ENCODE assay signal across 32 cellular contexts in genomic region chr2:205408690-205409089, GRCh38.
DNase-seq lines count a peak whose midpoint lies in the region; ATAC-seq and TF ChIP-seq lines count a peak whose summit lies in the region.
"Had no signal": no experiment of that assay in that cellular context is flagged by ENCODE, and none has a peak within 500 bp of the region (broad histone marks: within the 10 kb centered on the region; RNA-seq: fewer than 3 reads in every experiment).

No MANE protein-coding gene starts in this region.

- peaks cover 3% of the 10 kb centered on the region for H3K36me3 Mint-ChIP-seq in T-helper 17 cell (ENCODE audit: low read depth)
- H3K36me3 Mint-ChIP-seq: CD4-positive, CD25-positive, alpha-beta regulatory T cell; natural killer cell; type B pancreatic cell had no signal

- DNase-seq in AG08395 (ENCODE audit: low spot score) (peak; percentile 6), LHCN-M2 (ENCODE audit: low read depth) (peak; percentile 15), astrocyte of the cerebellum (ENCODE audit: low read depth) (peak; percentile 24), glomerular visceral epithelial cell (ENCODE audit: extremely low spot score) (peak; percentile 10), T-helper 17 cell (no peak), foreskin melanocyte (no peak)
- DNase-seq: activated CD4-positive, alpha-beta T cell treated with anti-CD3 and anti-CD28 coated beads for 36 hours; activated CD8-positive, alpha-beta T cell treated with anti-CD3 and anti-CD28 coated beads, Interleukin-2, amount 10 ng/mL, durations not matched to agents 7 days and 5 days; AML-193; Calu3; caudate nucleus; CD4-positive, CD25-positive, alpha-beta regulatory T cell; cortex of kidney; DND-41; effector memory CD8-positive, alpha-beta T cell; H7; KBM-7; MM.1S; mucosa of descending colon; natural killer cell; NCI-H1417; NCI-H2029 treated with DMSO at 0.1 percent for 48 hours; NCI-H69; Right ventricle myocardium superior; stimulated activated naive CD4-positive, alpha-beta T cell had no signal

- TF ChIP-seq CTCF in astrocyte of the cerebellum (IDR thresholded peaks at IDR 0.05; ENCODE audit: low read depth, low read length, missing control alignments): no peak

- in situ Hi-C loops in astrocyte of the cerebellum (cut with HindIII; ENCODE audit: low sequenced_read_pairs): no loop called here

- H3K9me3 ChIP-seq in T-helper 17 cell (ENCODE audit: control insufficient read depth, low read length, poor library complexity, severe bottlenecking): no peaks in the 10 kb centered on the region
- H3K9me3 ChIP-seq: mucosa of descending colon had no signal

- no peak overlapping the region for H3K4me3 ChIP-seq in astrocyte of the cerebellum (ENCODE audit: low read depth, low read length)
- H3K4me3 ChIP-seq: lung, mucosa of descending colon had no signal

- no peak overlapping the region for H3K27ac Mint-ChIP-seq in T-helper 17 cell
- H3K27ac Mint-ChIP-seq: activated CD4-positive, alpha-beta T cell treated with anti-CD3 and anti-CD28 coated beads for 36 hours; activated CD8-positive, alpha-beta T cell treated with anti-CD3 and anti-CD28 coated beads, Interleukin-2, amount 10 ng/mL, durations not matched to agents 7 days and 5 days; activated naive CD4-positive, alpha-beta T cell treated with anti-CD3 and anti-CD28 coated beads, Interleukin-2, amount 50 U/mL, for 24 hours; activated T-helper 2 cell treated with anti-CD3 and anti-CD28 coated beads, Interferon-gamma antibody, Interleukin-2, Interleukin-4, amounts not matched to agents 10 μg/mL and 5 μg/mL and 100 μg/mL, durations not matched to agents 14 hours and 24 hours and 36 hours; CD4-positive, CD25-positive, alpha-beta regulatory T cell; effector memory CD8-positive, alpha-beta T cell; natural killer cell; type B pancreatic cell had no signal

- no peaks in the 10 kb centered on the region for H3K4me1 Mint-ChIP-seq in T-helper 17 cell
- H3K4me1 Mint-ChIP-seq: activated CD4-positive, alpha-beta T cell treated with anti-CD3 and anti-CD28 coated beads for 36 hours; activated naive CD4-positive, alpha-beta T cell treated with anti-CD3 and anti-CD28 coated beads, Interleukin-2, amount 50 U/mL, for 24 hours; CD4-positive, CD25-positive, alpha-beta regulatory T cell; natural killer cell had no signal

- ATAC-seq in GM21529 (IDR thresholded peaks at IDR 0.05; ENCODE audit: unreplicated experiment) (no peak), T-helper 17 cell (no peak), HG02970 (IDR thresholded peaks at IDR 0.05; ENCODE audit: low FRiP score, unreplicated experiment) (no peak)
- ATAC-seq: activated CD4-positive, alpha-beta T cell treated with anti-CD3 and anti-CD28 coated beads for 36 hours; activated CD8-positive, alpha-beta T cell treated with anti-CD3 and anti-CD28 coated beads, Interleukin-2, amount 10 ng/mL, durations not matched to agents 7 days and 5 days; effector memory CD8-positive, alpha-beta T cell; mucosa of descending colon; natural killer cell; Panc1 had no signal

- peaks cover 17% of the 10 kb centered on the region for H3K27me3 Mint-ChIP-seq in T-helper 17 cell
- H3K27me3 Mint-ChIP-seq: activated CD4-positive, alpha-beta T cell treated with anti-CD3 and anti-CD28 coated beads for 36 hours; activated naive CD4-positive, alpha-beta T cell treated with anti-CD3 and anti-CD28 coated beads, Interleukin-2, amount 50 U/mL, for 24 hours; effector memory CD8-positive, alpha-beta T cell; type B pancreatic cell had no signal

- no peak overlapping the region for H3K4me3 Mint-ChIP-seq in T-helper 17 cell
- H3K4me3 Mint-ChIP-seq: activated CD4-positive, alpha-beta T cell treated with anti-CD3 and anti-CD28 coated beads for 36 hours; activated CD8-positive, alpha-beta T cell treated with anti-CD3 and anti-CD28 coated beads, Interleukin-2, amount 10 ng/mL, durations not matched to agents 7 days and 5 days; activated naive CD4-positive, alpha-beta T cell treated with anti-CD3 and anti-CD28 coated beads, Interleukin-2, amount 50 U/mL, for 24 hours; CD4-positive, CD25-positive, alpha-beta regulatory T cell; effector memory CD8-positive, alpha-beta T cell; natural killer cell; type B pancreatic cell had no signal

Comparison
In these comparisons a context has a peak if more than half of its experiments do, and no peak if none do; other contexts are left out.
1. DNase-seq: peak in AG08395 (single experiment), LHCN-M2 (single experiment), astrocyte of the cerebellum (single experiment) and glomerular visceral epithelial cell (single experiment); none in T-helper 17 cell (0 of 3) and foreskin melanocyte (single experiment).